Comparison of ENCODE assay signal across 10 cellular contexts in the genomic region with DNA sequence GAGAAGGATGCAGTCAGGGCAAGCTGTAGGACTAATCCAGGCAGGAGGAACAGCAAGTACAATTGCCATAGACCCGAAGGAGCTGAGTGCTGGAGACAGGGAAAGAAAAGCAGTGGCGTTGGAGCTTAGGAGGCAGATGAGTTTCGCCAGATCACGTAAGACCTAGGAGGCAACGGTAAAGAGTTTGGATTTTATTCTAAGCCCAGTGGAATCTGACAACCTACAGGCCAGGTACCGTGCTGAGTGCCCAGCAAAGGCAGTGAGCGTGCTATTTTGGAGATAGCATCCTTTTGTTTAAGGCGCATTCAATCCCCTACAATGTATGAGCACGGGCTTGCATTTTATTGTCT. TPM values are rescaled to one million over a fixed set of nuclear protein-coding genes. Genes with fewer than 3 reads are reported as not detected.
DNase-seq lines count a peak whose midpoint lies in the region; ATAC-seq and TF ChIP-seq lines count a peak whose summit lies in the region.
"Had no signal": no experiment of that assay in that cellular context is flagged by ENCODE, and none has a peak within 500 bp of the region (broad histone marks: within the 10 kb centered on the region; RNA-seq: fewer than 3 reads in every experiment).

No MANE protein-coding gene starts in this region.

- H3K4me1 ChIP-seq in ES-I3 (ENCODE audit: insufficient read depth, low read length) (peaks cover 13% of the 10 kb centered on the region), NT2/D1 (ENCODE audit: insufficient read depth, insufficient read length) (peaks cover 4% of the 10 kb centered on the region), endodermal cell (ENCODE audit: control insufficient read depth, insufficient read depth, low read length) (peaks cover 3% of the 10 kb centered on the region)

- peak overlapping the region; percentile 90; the same call in 1 of the 2 replicates for H3K9ac ChIP-seq in ES-I3 (ENCODE audit: low read depth, low read length)
- peak overlapping the region; percentile 86 for H3K9ac ChIP-seq in NT2/D1 (ENCODE audit: insufficient read length, low read depth)
- peak overlapping the region; percentile 56 for H3K9ac ChIP-seq in endodermal cell (ENCODE audit: extremely low read depth, low read length, poor library complexity, severe bottlenecking)

- no peak for TF ChIP-seq POLR2A in erythroblast (IDR thresholded peaks at IDR 0.05; ENCODE audit: low read length)

- H3K36me3 Mint-ChIP-seq in endodermal cell (ENCODE audit: low read depth) (no peaks in the 10 kb centered on the region), nephron (ENCODE audit: low read depth) (no peaks in the 10 kb centered on the region)

- TF ChIP-seq CTCF in endodermal cell (conservative IDR thresholded peaks at IDR 0.05), result no peak
- no peak for TF ChIP-seq CTCF in nephron (IDR thresholded peaks at IDR 0.05; ENCODE audit: unreplicated experiment in 3 of 3)

- DNase-seq in NT2/D1 (ENCODE audit: low read depth, low spot score), result no peak
- DNase-seq in endodermal cell, result peak; percentile 75
- no peak for DNase-seq in anterior cingulate cortex (lab: John Stamatoyannopoulos, UW)
- no peak for DNase-seq in erythroblast (lab: John Stamatoyannopoulos, UW)
- no peak for DNase-seq in stimulated activated CD4-positive, alpha-beta T cell treated with anti-CD3 and anti-CD28 coated beads, Interleukin-4, amount 100 ng/mL, for 1 hour

- 16 to 37% methylated on average over 8 to 9 of the region's 9 CpGs for WGBS in endodermal cell (ENCODE audit: insufficient coverage in 1 of 2, insufficient read length in 1 of 2), 2 experiments

- H3K27ac Mint-ChIP-seq in endodermal cell (peak overlapping the region; percentile 79), nephron (peak overlapping the region; percentile 11 to 80 (median 44))

- no peaks in the 10 kb centered on the region for H3K9me3 ChIP-seq in ES-I3 (ENCODE audit: control insufficient read depth, insufficient read depth, low read length)
- H3K9me3 ChIP-seq in NT2/D1 (ENCODE audit: insufficient read depth, low read length), result peaks cover 4% of the 10 kb centered on the region; the same call in 1 of the 2 replicates
- H3K9me3 ChIP-seq in endodermal cell (ENCODE audit: control insufficient read depth, low read length), result no peaks in the 10 kb centered on the region

- H3K9me3 Mint-ChIP-seq in endodermal cell (no peaks in the 10 kb centered on the region), nephron (no peaks in the 10 kb centered on the region)

- peak overlapping the region; percentile 75 for H3K4me3 Mint-ChIP-seq in endodermal cell
- peak overlapping the region; percentile 81 to 89 (median 86) for H3K4me3 Mint-ChIP-seq in nephron

- H3K36me3 ChIP-seq in ES-I3 (ENCODE audit: insufficient read depth, low read length) (0 out of 2 replicates have a peak, but pooled peaks cover 3% of the 10 kb centered on the region), NT2/D1 (ENCODE audit: insufficient read depth, insufficient read length, low read length) (no peaks in the 10 kb centered on the region), endodermal cell (ENCODE audit: control insufficient read depth, insufficient read depth, low read length) (no peaks in the 10 kb centered on the region)
- H3K36me3 ChIP-seq: cardiac muscle cell had no signal

- H3K4me1 Mint-ChIP-seq in endodermal cell (peaks cover 28% of the 10 kb centered on the region), nephron (peaks cover 16% of the 10 kb centered on the region)

- peaks cover 15% of the 10 kb centered on the region for H3K27me3 ChIP-seq in NT2/D1 (ENCODE audit: insufficient read depth, insufficient read length)
- H3K27me3 ChIP-seq in endodermal cell (ENCODE audit: control insufficient read depth, insufficient read depth, low read length, poor library complexity, severe bottlenecking), result peaks cover 8% of the 10 kb centered on the region

- no peak for ATAC-seq in esophagus mucosa

- H3K27me3 Mint-ChIP-seq in endodermal cell (ENCODE audit: insufficient read depth) (no peaks in the 10 kb centered on the region), nephron (ENCODE audit: low read depth) (peaks cover 54% of the 10 kb centered on the region)

- H3K4me3 ChIP-seq in NT2/D1 (ENCODE audit: insufficient read length, low read depth) (peak overlapping the region; percentile 66), endodermal cell (ENCODE audit: low read length) (peak overlapping the region; percentile 87)
- H3K4me3 ChIP-seq: SK-N-MC had no signal

- H3K27ac ChIP-seq in endodermal cell (ENCODE audit: low read depth, low read length), result no peak overlapping the region
- H3K27ac ChIP-seq: cardiac muscle cell, SK-N-MC had no signal

RNA-seq across cellular contexts. Expression of gene USP43, which starts 1.2 kb away (rescaled TPM):
- total RNA-seq in endodermal cell (10 to 100 TPM in 1 of 2 donors, 1 to 10 TPM in 1; 8.6 to 12.6 TPM), esophagus mucosa (8.8 TPM)
- polyA plus RNA-seq in endodermal cell (2013, experiment 1 of 2), result 1.8 TPM
- 1.9 TPM for polyA plus RNA-seq in endodermal cell (2013, experiment 2 of 2)
